ENCODE assay signal across 11 cellular contexts in genomic region chr10:34124522-34125035, GRCh38.
A peak's percentile ranks its signal among the peaks of the same experiment; 100 is the strongest.
DNase-seq lines count a peak whose midpoint lies in the region; ATAC-seq, FAIRE-seq and TF ChIP-seq lines count a peak whose summit lies in the region.
"Had no signal": no experiment of that assay in that cellular context is flagged by ENCODE, and none has a peak within 500 bp of the region (broad histone marks: within the 10 kb centered on the region; RNA-seq: fewer than 3 reads in every experiment).

No MANE protein-coding gene starts in this region.

- H3K27ac ChIP-seq in K562 (ENCODE audit: extremely low read depth, low read depth, low read length) (no peak overlapping the region), lower lobe of right lung (no peak overlapping the region)
- H3K27ac ChIP-seq: thoracic aorta had no signal

- H2AFZ ChIP-seq in K562 (ENCODE audit: low read depth, low read length), result no peak overlapping the region

- no peaks in the 10 kb centered on the region for H3K79me2 ChIP-seq in K562 (ENCODE audit: control insufficient read depth, insufficient read depth, low read length)

- H3K4me2 ChIP-seq in K562 (ENCODE audit: insufficient read depth, low read length), result no peak overlapping the region

- no peak for TF ChIP-seq RAD21 in K562 (CRISPR knock-in tag; conservative IDR thresholded peaks at IDR 0.05 in 1 of 2, IDR thresholded peaks at IDR 0.05 in 1 of 2)

- H3K4me3 ChIP-seq in BJ (ENCODE audit: low read depth, low read length), result no peak overlapping the region
- no peak overlapping the region for H3K4me3 ChIP-seq in K562
- no peak overlapping the region for H3K4me3 ChIP-seq in lower lobe of right lung
- H3K4me3 ChIP-seq: thoracic aorta had no signal

- no peak overlapping the region for H3K9ac ChIP-seq in K562 (ENCODE audit: insufficient read depth in 1 of 2, low read depth in 2 of 2, low read length in 2 of 2)

- in situ Hi-C loops in K562 (cut with MboI), result no loop called here

- H3K9me3 ChIP-seq in K562 (replicated peaks; ENCODE audit: control insufficient read depth, insufficient read depth, low read depth, low read length) (no peaks in the 10 kb centered on the region), lower lobe of right lung (no peaks in the 10 kb centered on the region)
- H3K9me3 ChIP-seq: thoracic aorta had no signal

- TF ChIP-seq EP300 in K562 (IDR thresholded peaks at IDR 0.05; ENCODE audit: low read length), result no peak

- TF ChIP-seq POLR2A in K562 (conservative IDR thresholded peaks at IDR 0.05), result no peak

- H3K4me1 ChIP-seq in K562 (replicated peaks in 1 of 2; ENCODE audit: control insufficient read depth in 2 of 2, insufficient read depth in 2 of 2, low read length in 2 of 2) (peaks cover 0 to under 1% of the 10 kb centered on the region in 2 experiments; a peak in 1 of 5 replicates), lower lobe of right lung (peaks cover 18% of the 10 kb centered on the region)

- no TSS peak for BruUV-seq in K562 (replicated peaks; lab: Mats Ljungman, UMichigan)

- DNase-seq in BJ (ENCODE audit: low read depth), result peak; percentile 33
- DNase-seq in HT1080 (ENCODE audit: low read depth), result peak; percentile 89
- no peak for DNase-seq in K562 (ENCODE audit: extremely low read depth in 1 of 4, low spot score in 3 of 4)
- DNase-seq in lower lobe of right lung, result no peak
- DNase-seq in iPS-NIHi11 (ENCODE audit: low spot score), result no peak
- no peak for DNase-seq in SKM-1 treated with dmso at 0.1 percent for 144 hours (lab: John Stamatoyannopoulos, UW; ENCODE audit: unreplicated experiment)
- DNase-seq in NCI-H2081 treated with DMSO at 0.1 percent for 48 hours (lab: John Stamatoyannopoulos, UW), result no peak
- no peak for DNase-seq in NCI-H345 (lab: John Stamatoyannopoulos, UW)
- DNase-seq: NCI-H2081 had no signal

- no peaks in the 10 kb centered on the region for H4K20me1 ChIP-seq in K562 (replicated peaks; ENCODE audit: control insufficient read depth, insufficient read depth, low read length)

- H3K36me3 ChIP-seq in BJ (ENCODE audit: control insufficient read depth, insufficient read depth, low read length) (no peaks in the 10 kb centered on the region), K562 (ENCODE audit: control insufficient read depth, insufficient read depth, low read length) (no peaks in the 10 kb centered on the region), lower lobe of right lung (peaks cover 4% of the 10 kb centered on the region)
- H3K36me3 ChIP-seq: thoracic aorta had no signal

- no peaks in the 10 kb centered on the region for H3K9me1 ChIP-seq in K562 (ENCODE audit: control insufficient read depth, insufficient read depth, low read length)

- CTCF ChIA-PET in BJ (lab: Yijun Ruan, JAX), result no interaction called here
- CTCF ChIA-PET in K562 (lab: Yijun Ruan, JAX; ENCODE audit: low intra/inter-chr PET ratio), result no interaction called here

- WGBS in K562 (ENCODE audit: insufficient coverage, low coverage, missing lambda C conversion rate), result 0% methylated on average over 6 of the region's 6 CpGs

- no peak for ATAC-seq in K562
- ATAC-seq in lower lobe of right lung, result peak; percentile 64 to 83

- FAIRE-seq in K562 (lab: Jason Lieb, UNC), result no peak
- FAIRE-seq: G401.6 had no signal

- intact Hi-C loops in K562 (cut with micrococcal nuclease), result no loop called here
- intact Hi-C loops in lower lobe of right lung (cut with DNase I), result no loop called here

- TF ChIP-seq CTCF in BJ (IDR thresholded peaks at IDR 0.05; ENCODE audit: insufficient read depth, low read depth, low read length) (no peak), K562 (IDR thresholded peaks at IDR 0.05 in 2 of 3, conservative IDR thresholded peaks at IDR 0.05 in 1 of 3; ENCODE audit: insufficient read depth in 2 of 3, low read depth in 1 of 3, low read length in 3 of 3) (no peak), lower lobe of right lung (IDR thresholded peaks at IDR 0.05) (no peak)

- H3K27me3 ChIP-seq in BJ (ENCODE audit: control insufficient read depth, insufficient read depth, low read length) (no peaks in the 10 kb centered on the region), K562 (ENCODE audit: control insufficient read depth in 2 of 2, insufficient read depth in 2 of 2, low read length in 2 of 2) (no peaks in the 10 kb centered on the region), lower lobe of right lung (ENCODE audit: low read depth) (no peaks in the 10 kb centered on the region)

- POLR2A ChIA-PET in BJ (lab: Charles Lee), result interaction anchor here (0.6 kb wide), 1 partner anchor 42 kb away, joined by 3 read pairs; no protein-coding TSS in a partner anchor
- POLR2A ChIA-PET in K562 (lab: Yijun Ruan, JAX), result no interaction called here

TF ChIP-seq in K562, 482 proteins besides CTCF, POLR2A, EP300 and RAD21 (continues in another document):
- no peak for TF ChIP-seq FOXP1 (CRISPR knock-in tag; IDR thresholded peaks at IDR 0.05)
- TF ChIP-seq ZNF395 (CRISPR knock-in tag; IDR thresholded peaks at IDR 0.05), result no peak
- no peak for TF ChIP-seq DEAF1 (CRISPR knock-in tag; IDR thresholded peaks at IDR 0.05)
- no peak for TF ChIP-seq OTX1 (CRISPR knock-in tag; IDR thresholded peaks at IDR 0.05)
- TF ChIP-seq ARID1B (IDR thresholded peaks at IDR 0.05), result no peak
- peak; percentile 21; the same call in 1 of the 2 replicates for TF ChIP-seq ZNF316 (IDR thresholded peaks at IDR 0.05)
- 0 out of 2 replicates have a peak, but pooled peaks have one; percentile 7 for TF ChIP-seq MAFG (tag; conservative IDR thresholded peaks at IDR 0.05)
- no peak for TF ChIP-seq ARID3B (CRISPR knock-in tag; IDR thresholded peaks at IDR 0.05; ENCODE audit: borderline replicate concordance)
- TF ChIP-seq ZBTB49 (CRISPR knock-in tag; IDR thresholded peaks at IDR 0.05; ENCODE audit: borderline replicate concordance), result no peak
- TF ChIP-seq ZNF217 (CRISPR knock-in tag; IDR thresholded peaks at IDR 0.05), result no peak
- TF ChIP-seq CBFB (CRISPR knock-in tag; IDR thresholded peaks at IDR 0.05), result no peak
- TF ChIP-seq RUNX1 (IDR thresholded peaks at IDR 0.05; ENCODE audit: low read depth), result no peak
- no peak for TF ChIP-seq SAP30 (IDR thresholded peaks at IDR 0.05; ENCODE audit: borderline replicate concordance, insufficient read depth, low read depth, low read length, poor library complexity, severe bottlenecking)

Comparison
In these comparisons a context has a peak if more than half of its experiments do, and no peak if none do; other contexts are left out.
1. DNase-seq: peak in BJ (single experiment) and HT1080 (single experiment); none in K562 (0 of 4), lower lobe of right lung (single experiment), iPS-NIHi11 (single experiment), SKM-1 treated with dmso at 0.1 percent for 144 hours (single experiment), NCI-H2081 treated with DMSO at 0.1 percent for 48 hours (single experiment) and NCI-H345 (single experiment).